ENCODE assay signal across 8 cellular contexts in the genomic region with DNA sequence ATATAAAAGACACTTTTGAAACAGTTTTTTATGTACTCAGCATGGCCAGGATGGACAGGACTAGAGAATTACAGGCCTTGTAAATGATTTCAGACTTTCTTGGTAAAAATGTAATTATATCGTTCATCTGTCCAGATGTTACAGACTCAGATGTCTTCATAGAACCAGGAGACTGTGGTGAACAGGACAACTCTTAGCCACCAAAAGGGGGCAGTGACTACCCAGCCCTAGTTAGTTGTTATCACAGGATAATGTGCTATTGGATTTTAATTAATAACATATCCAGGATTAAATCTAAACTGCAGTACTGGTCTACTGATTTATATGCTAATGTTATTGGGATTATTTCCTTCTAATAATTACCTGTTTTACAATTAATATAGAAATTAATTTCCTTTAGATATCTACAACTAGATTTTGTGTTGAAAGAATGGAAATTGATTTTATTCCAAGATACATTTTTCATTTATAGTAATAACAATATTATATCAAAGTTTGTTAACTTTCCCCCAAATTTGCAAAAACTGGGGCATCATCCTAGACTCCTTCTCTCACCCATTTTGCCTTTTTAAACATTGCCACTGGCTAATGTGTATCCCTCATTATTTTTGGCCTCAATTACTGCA.
DNase-seq lines count a peak whose midpoint lies in the region; ATAC-seq and TF ChIP-seq lines count a peak whose summit lies in the region.

No MANE protein-coding gene starts in this region.

- H3K9me3 ChIP-seq in esophagus muscularis mucosa = no peaks in the 10 kb centered on the region

- peaks cover 10% of the 10 kb centered on the region for H3K36me3 Mint-ChIP-seq in neural crest cell (ENCODE audit: low read depth)
- H3K36me3 Mint-ChIP-seq in activated CD4-positive, alpha-beta memory T cell treated with anti-CD3 and anti-CD28 coated beads for 36 hours = peaks cover 29% of the 10 kb centered on the region

- H3K4me3 Mint-ChIP-seq in neural crest cell = no peak overlapping the region
- no peak overlapping the region for H3K4me3 Mint-ChIP-seq in activated CD4-positive, alpha-beta memory T cell treated with anti-CD3 and anti-CD28 coated beads for 36 hours

- POLR2A ChIA-PET in activated CD4-positive, alpha-beta memory T cell treated with anti-CD3 and anti-CD28 coated beads for 36 hours (lab: Charles Lee) = interaction anchor here (0.6 kb wide), 1 partner anchor 246 kb away, joined by 6 read pairs; no protein-coding TSS in a partner anchor

- CTCF ChIA-PET in activated CD4-positive, alpha-beta memory T cell treated with anti-CD3 and anti-CD28 coated beads for 36 hours (lab: Charles Lee) = no interaction called here

- H3K4me1 ChIP-seq in esophagus muscularis mucosa = peaks cover 0 to 7% (median 3%) of the 10 kb centered on the region in 4 donors

- no peaks in the 10 kb centered on the region for H3K27me3 ChIP-seq in esophagus muscularis mucosa

- H3K9me3 Mint-ChIP-seq in neural crest cell = no peaks in the 10 kb centered on the region
- no peaks in the 10 kb centered on the region for H3K9me3 Mint-ChIP-seq in activated CD4-positive, alpha-beta memory T cell treated with anti-CD3 and anti-CD28 coated beads for 36 hours

- DNase-seq in stimulated activated CD4-positive, alpha-beta T cell treated with anti-CD3 and anti-CD28 coated beads, Interleukin-4, amount 100 ng/mL, for 24 hours = peak; percentile 27
- DNase-seq in stimulated activated CD4-positive, alpha-beta T cell treated with anti-CD3 and anti-CD28 coated beads, Interleukin-2, amount 100 ng/mL, for 48 hours = no peak
- DNase-seq in OCI-M1 (lab: John Stamatoyannopoulos, UW) (peak; percentile 39), esophagus muscularis mucosa (ENCODE audit: extremely low spot score) (no peak), neural crest cell (ENCODE audit: low read depth, low spot score) (no peak)
- no peak for DNase-seq in activated CD4-positive, alpha-beta memory T cell treated with anti-CD3 and anti-CD28 coated beads for 36 hours

- TF ChIP-seq CTCF in esophagus muscularis mucosa (IDR thresholded peaks at IDR 0.05) = peak; percentile 64 to 77 (median 69)
- peak; percentile 70 for TF ChIP-seq CTCF in neural crest cell (conservative IDR thresholded peaks at IDR 0.05)

- no peak for ATAC-seq in HG03439 (IDR thresholded peaks at IDR 0.05; ENCODE audit: unreplicated experiment)
- ATAC-seq in GM19463 (IDR thresholded peaks at IDR 0.05; ENCODE audit: unreplicated experiment) = no peak

- no peak overlapping the region for H3K4me3 ChIP-seq in esophagus muscularis mucosa

- TF ChIP-seq EP300 in esophagus muscularis mucosa (IDR thresholded peaks at IDR 0.05) = no peak

- TF ChIP-seq POLR2A in esophagus muscularis mucosa (IDR thresholded peaks at IDR 0.05; ENCODE audit: low read depth) = no peak

- H3K4me1 Mint-ChIP-seq in neural crest cell = no peaks in the 10 kb centered on the region
- peaks cover 7% of the 10 kb centered on the region for H3K4me1 Mint-ChIP-seq in activated CD4-positive, alpha-beta memory T cell treated with anti-CD3 and anti-CD28 coated beads for 36 hours (ENCODE audit: low read depth)

- H3K36me3 ChIP-seq in esophagus muscularis mucosa = peaks cover 3 to 51% (median 27%) of the 10 kb centered on the region in 4 donors

- no peak overlapping the region for H3K27ac Mint-ChIP-seq in neural crest cell (ENCODE audit: unreplicated experiment)
- no peak overlapping the region for H3K27ac Mint-ChIP-seq in activated CD4-positive, alpha-beta memory T cell treated with anti-CD3 and anti-CD28 coated beads for 36 hours

- no peaks in the 10 kb centered on the region for H3K27me3 Mint-ChIP-seq in neural crest cell (ENCODE audit: low read depth)
- no peaks in the 10 kb centered on the region for H3K27me3 Mint-ChIP-seq in activated CD4-positive, alpha-beta memory T cell treated with anti-CD3 and anti-CD28 coated beads for 36 hours

- H3K27ac ChIP-seq in esophagus muscularis mucosa (replicated peaks in 1 of 4) = no peak overlapping the region

- 29% methylated on average over 1 of the region's 1 CpG for WGBS in esophagus muscularis mucosa

- intact Hi-C loops in esophagus muscularis mucosa (cut with DNase I) = loop anchor here (2.0 kb wide), 1 partner anchor 284 kb away; no protein-coding TSS in a partner anchor
- intact Hi-C loops in activated CD4-positive, alpha-beta memory T cell treated with anti-CD3 and anti-CD28 coated beads for 36 hours (cut with micrococcal nuclease) = loop anchor here (1.0 kb wide), 1 partner anchor 284 kb away; no protein-coding TSS in a partner anchor

Comparison
In these comparisons a context has a peak if more than half of its experiments do, and no peak if none do; other contexts are left out.
1. DNase-seq: peak in stimulated activated CD4-positive, alpha-beta T cell treated with anti-CD3 and anti-CD28 coated beads, Interleukin-4, amount 100 ng/mL, for 24 hours (single experiment) and OCI-M1 (single experiment); none in stimulated activated CD4-positive, alpha-beta T cell treated with anti-CD3 and anti-CD28 coated beads, Interleukin-2, amount 100 ng/mL, for 48 hours (0 of 2), esophagus muscularis mucosa (single experiment), neural crest cell (single experiment) and activated CD4-positive, alpha-beta memory T cell treated with anti-CD3 and anti-CD28 coated beads for 36 hours (single experiment).